In genomic region chr6:85450578-85450884, GRCh38 we compare ENCODE assay signal across 8 cellular contexts. TPM values are rescaled to one million over a fixed set of nuclear protein-coding genes. Genes with fewer than 3 reads are reported as not detected.
DNase-seq lines count a peak whose midpoint lies in the region; ATAC-seq and TF ChIP-seq lines count a peak whose summit lies in the region.

No MANE protein-coding gene starts in this region.

- H3K27ac Mint-ChIP-seq in activated CD4-positive, alpha-beta T cell treated with anti-CD3 and anti-CD28 coated beads for 36 hours: peak overlapping the region; percentile 87
- H3K27ac Mint-ChIP-seq in natural killer cell treated with Interleukin-12 subunit alpha and Interleukin-12 subunit beta and Interleukin-15 and Interleukin-18, amount 100 ng/mL, for 72 hours: no peak overlapping the region

- no peak for DNase-seq in activated CD4-positive, alpha-beta T cell treated with anti-CD3 and anti-CD28 coated beads for 36 hours
- no peak for DNase-seq in activated CD4-positive, alpha-beta T cell treated with anti-CD3 and anti-CD28 coated beads for 4 hours
- DNase-seq in dorsolateral prefrontal cortex (no peak), LoVo (ENCODE audit: low spot score) (no peak), amniotic stem cell (lab: John Stamatoyannopoulos, UW) (no peak)
- no peak for DNase-seq in natural killer cell treated with Interleukin-12 subunit alpha and Interleukin-12 subunit beta and Interleukin-15 and Interleukin-18, amount 100 ng/mL, for 72 hours (ENCODE audit: low spot score)
- no peak for DNase-seq in activated effector memory CD4-positive, alpha-beta T cell treated with anti-CD3 and anti-CD28 coated beads, Interleukin-2, amount 50 U/mL, for 16 hours

- H3K4me3 ChIP-seq in dorsolateral prefrontal cortex: peak overlapping the region; percentile 45 to 82 (median 68)

- no peak for TF ChIP-seq CTCF in dorsolateral prefrontal cortex (IDR thresholded peaks at IDR 0.05 in 54 of 56, conservative IDR thresholded peaks at IDR 0.05 in 2 of 56; ENCODE audit: low read depth in 1 of 56, partially characterized antibody in 56 of 56)

- intact Hi-C loops in activated CD4-positive, alpha-beta T cell treated with anti-CD3 and anti-CD28 coated beads for 36 hours (cut with DNase I, micrococcal nuclease): loop anchor here (1.0 kb wide), 2 partner anchors 11 to 14 kb away; no protein-coding TSS in a partner anchor
- intact Hi-C loops in dorsolateral prefrontal cortex (cut with DNase I): no loop called here

- peaks cover 51% of the 10 kb centered on the region for H3K27me3 Mint-ChIP-seq in activated CD4-positive, alpha-beta T cell treated with anti-CD3 and anti-CD28 coated beads for 36 hours
- H3K27me3 Mint-ChIP-seq in natural killer cell treated with Interleukin-12 subunit alpha and Interleukin-12 subunit beta and Interleukin-15 and Interleukin-18, amount 100 ng/mL, for 72 hours: peaks cover 47 to 74% of the 10 kb centered on the region in 2 donors

- CTCF ChIA-PET in activated CD4-positive, alpha-beta T cell treated with anti-CD3 and anti-CD28 coated beads for 36 hours (lab: Charles Lee): interaction anchor here (0.9 to 4.9 kb wide), 10 partner anchors 11 to 144 kb away, joined by 3 to 36 read pairs (median 4); no protein-coding TSS in a partner anchor

- H3K27ac ChIP-seq in dorsolateral prefrontal cortex: peak overlapping the region in 50 of 59 donors; percentile 5 to 90 (median 78)

- peaks cover 0 to 34% (median 0%) of the 10 kb centered on the region in 45 donors for H3K27me3 ChIP-seq in dorsolateral prefrontal cortex

- peaks cover 55% of the 10 kb centered on the region for H3K4me1 Mint-ChIP-seq in activated CD4-positive, alpha-beta T cell treated with anti-CD3 and anti-CD28 coated beads for 36 hours
- peaks cover 15 to 27% of the 10 kb centered on the region in 2 donors for H3K4me1 Mint-ChIP-seq in natural killer cell treated with Interleukin-12 subunit alpha and Interleukin-12 subunit beta and Interleukin-15 and Interleukin-18, amount 100 ng/mL, for 72 hours (ENCODE audit: low read depth in 2 of 2)

- POLR2A ChIA-PET in activated CD4-positive, alpha-beta T cell treated with anti-CD3 and anti-CD28 coated beads for 36 hours (lab: Charles Lee): interaction anchor here (0.8 to 2.8 kb wide), 3 partner anchors 9 to 14 kb away, joined by 3 to 13 read pairs (median 5); no protein-coding TSS in a partner anchor

- no peak for ATAC-seq in activated CD4-positive, alpha-beta T cell treated with anti-CD3 and anti-CD28 coated beads for 36 hours
- peak; percentile 2 for ATAC-seq in HG03565 (IDR thresholded peaks at IDR 0.05; ENCODE audit: unreplicated experiment)
- no peak for ATAC-seq in natural killer cell treated with Interleukin-12 subunit alpha and Interleukin-12 subunit beta and Interleukin-15 and Interleukin-18, amount 100 ng/mL, for 72 hours

- H3K9me3 Mint-ChIP-seq in activated CD4-positive, alpha-beta T cell treated with anti-CD3 and anti-CD28 coated beads for 36 hours (ENCODE audit: low read depth): no peaks in the 10 kb centered on the region
- no peaks in the 10 kb centered on the region for H3K9me3 Mint-ChIP-seq in natural killer cell treated with Interleukin-12 subunit alpha and Interleukin-12 subunit beta and Interleukin-15 and Interleukin-18, amount 100 ng/mL, for 72 hours

- peaks cover 4% of the 10 kb centered on the region for H3K36me3 Mint-ChIP-seq in activated CD4-positive, alpha-beta T cell treated with anti-CD3 and anti-CD28 coated beads for 36 hours (ENCODE audit: low read depth)
- H3K36me3 Mint-ChIP-seq in natural killer cell treated with Interleukin-12 subunit alpha and Interleukin-12 subunit beta and Interleukin-15 and Interleukin-18, amount 100 ng/mL, for 72 hours: no peaks in the 10 kb centered on the region

- peak overlapping the region; percentile 81 for H3K4me3 Mint-ChIP-seq in activated CD4-positive, alpha-beta T cell treated with anti-CD3 and anti-CD28 coated beads for 36 hours
- H3K4me3 Mint-ChIP-seq in natural killer cell treated with Interleukin-12 subunit alpha and Interleukin-12 subunit beta and Interleukin-15 and Interleukin-18, amount 100 ng/mL, for 72 hours: peak overlapping the region; percentile 67

RNA-seq across cellular contexts. Expression of gene NT5E, which starts 0.6 kb away (rescaled TPM):
- total RNA-seq in activated CD4-positive, alpha-beta T cell treated with anti-CD3 and anti-CD28 coated beads for 36 hours: 1 to 10 TPM; 3.8 to 4.9 TPM
- total RNA-seq in dorsolateral prefrontal cortex: 10 to 100 TPM in 86 of 120 experiments, 1 to 10 TPM in 34; 4.7 to 32.8 (median 12.1) TPM
- under 1 TPM in 1 of 2 donors, not detected in 1; 0.56 TPM for total RNA-seq in natural killer cell treated with Interleukin-12 subunit alpha and Interleukin-12 subunit beta and Interleukin-15 and Interleukin-18, amount 100 ng/mL, for 72 hours

Comparison
In these comparisons a context has a peak if more than half of its experiments do, and no peak if none do; other contexts are left out.
1. intact Hi-C loops: an anchor here in activated CD4-positive, alpha-beta T cell treated with anti-CD3 and anti-CD28 coated beads for 36 hours (1.0 kb wide); none called in dorsolateral prefrontal cortex.